Comparison of ENCODE assay signal across 28 cellular contexts in genomic region chr9:15831384-15831783, GRCh38.
"Had no signal": no experiment of that assay in that cellular context is flagged by ENCODE, and none has a peak within 500 bp of the region (broad histone marks: within the 10 kb centered on the region; RNA-seq: fewer than 3 reads in every experiment).

No MANE protein-coding gene starts in this region.

- H3K27me3 ChIP-seq: brain microvascular endothelial cell, dorsolateral prefrontal cortex had no signal

- H3K36me3 ChIP-seq: brain microvascular endothelial cell had no signal

- H3K27ac ChIP-seq: brain microvascular endothelial cell, coronary artery, dorsolateral prefrontal cortex had no signal

- H3K4me3 ChIP-seq: coronary artery, dorsolateral prefrontal cortex had no signal

- DNase-seq: activated CD4-positive, alpha-beta memory T cell treated with anti-CD3 and anti-CD28 coated beads, Interleukin-2, amount 10 ng/mL, durations not matched to agents 7 days and 5 days; activated CD4-positive, alpha-beta T cell treated with anti-CD3 and anti-CD28 coated beads for 36 hours; activated CD4-positive, alpha-beta T cell treated with anti-CD3 and anti-CD28 coated beads, Interleukin-2, amount 10 ng/mL, durations not matched to agents 7 days and 5 days; activated CD4-positive, alpha-beta T cell treated with anti-CD3 and anti-CD28 coated beads, Interleukin-2, amount 50 U/mL, for 4 hours; activated CD4-positive, CD25-positive, alpha-beta regulatory T cell; activated CD4-positive, CD25-positive, alpha-beta regulatory T cell treated with anti-CD3 and anti-CD28 coated beads, Interleukin-2, amount 50 U/mL, for 72 hours; activated CD8-positive, alpha-beta memory T cell treated with anti-CD3 and anti-CD28 coated beads, Interleukin-2, amount 50 U/mL, for 48 hours; activated gamma-delta T cell; activated naive CD4-positive, alpha-beta T cell; activated naive CD4-positive, alpha-beta T cell treated with anti-CD3 and anti-CD28 coated beads, Interleukin-2, amount 10 ng/mL, durations not matched to agents 7 days and 5 days; activated naive CD8-positive, alpha-beta T cell treated with anti-CD3 and anti-CD28 coated beads, Interleukin-2, amount 10 ng/mL, durations not matched to agents 7 days and 5 days; activated T-cell treated with anti-CD3 and anti-CD28 coated beads for 4 hours; activated T-cell treated with anti-CD3 and anti-CD28 coated beads, Interleukin-2, amount 50 U/mL, for 24 hours; activated T-cell treated with anti-CD3 and anti-CD28 coated beads, Interleukin-2, amount 50 U/mL, for 72 hours; amniotic stem cell; anterior cingulate cortex; brain microvascular endothelial cell; dorsolateral prefrontal cortex; effector memory CD4-positive, alpha-beta T cell; endodermal cell; foreskin fibroblast; head of caudate nucleus; T1000 had no signal

- ATAC-seq: activated CD4-positive, alpha-beta T cell treated with anti-CD3 and anti-CD28 coated beads for 36 hours; activated naive CD4-positive, alpha-beta T cell treated with anti-CD3 and anti-CD28 coated beads, Interleukin-2, amount 50 U/mL, for 72 hours; activated T-cell treated with anti-CD3 and anti-CD28 coated beads, Interleukin-2, amount 50 U/mL, for 72 hours; esophagus mucosa had no signal

- FAIRE-seq: astrocyte, bronchial epithelial cell had no signal
